8 cellular contexts compared by ENCODE assay signal in genomic region chr22:50274311-50274710, GRCh38. TPM values are rescaled to one million over a fixed set of nuclear protein-coding genes. Genes with fewer than 3 reads are reported as not detected.
DNase-seq lines count a peak whose midpoint lies in the region; ATAC-seq and TF ChIP-seq lines count a peak whose summit lies in the region.

No MANE protein-coding gene starts in this region.

- no peaks in the 10 kb centered on the region for H3K36me3 ChIP-seq in CD8-positive, alpha-beta T cell (ENCODE audit: insufficient read depth, low read length)
- H3K36me3 ChIP-seq in HAP-1 (replicated peaks), result peaks cover 37% of the 10 kb centered on the region

- no peak overlapping the region for H3K27ac ChIP-seq in CD8-positive, alpha-beta T cell (ENCODE audit: low read depth, low read length)
- H3K27ac ChIP-seq in RWPE1, result peak overlapping the region; percentile 79

- in situ Hi-C loops in HAP-1 (cut with MboI; ENCODE audit: low sequenced_read_pairs), result loop anchor here (10.0 kb wide), 1 partner anchor 50 kb away; the partner anchor contains the start of gene DENND6B

- TF ChIP-seq CTCF in CD8-positive, alpha-beta T cell (IDR thresholded peaks at IDR 0.05), result peak; percentile 33
- TF ChIP-seq CTCF in RWPE1 (conservative IDR thresholded peaks at IDR 0.05; ENCODE audit: low read depth), result 0 out of 2 replicates have a peak, but pooled peaks have one; percentile 22

- no peaks in the 10 kb centered on the region for H3K9me3 ChIP-seq in CD8-positive, alpha-beta T cell (ENCODE audit: low read length)
- H3K9me3 ChIP-seq in HAP-1, result no peaks in the 10 kb centered on the region

- no peak for ATAC-seq in CD8-positive, alpha-beta T cell
- ATAC-seq in HG02798 (IDR thresholded peaks at IDR 0.05; ENCODE audit: poor library complexity, unreplicated experiment) (no peak), HG02870 (IDR thresholded peaks at IDR 0.05; ENCODE audit: unreplicated experiment) (no peak)

- H3K9me3 Mint-ChIP-seq in CD8-positive, alpha-beta T cell, result no peaks in the 10 kb centered on the region

- H3K4me3 ChIP-seq in CD8-positive, alpha-beta T cell (ENCODE audit: low read depth, low read length), result no peak overlapping the region
- no peak overlapping the region for H3K4me3 ChIP-seq in HAP-1

- H3K4me1 Mint-ChIP-seq in CD8-positive, alpha-beta T cell (ENCODE audit: low read depth), result peaks cover 10% of the 10 kb centered on the region

- peak in 2 of 7 experiments; percentile 42 to 44 for DNase-seq in CD8-positive, alpha-beta T cell
- DNase-seq in HAP-1 (ENCODE audit: low spot score in 2 of 2), result peak; percentile 27 to 64
- peak; percentile 45 for DNase-seq in RWPE1 (ENCODE audit: low spot score)
- DNase-seq in cerebellar cortex (ENCODE audit: low spot score), result peak; percentile 93
- peak; percentile 65 for DNase-seq in medulla oblongata (ENCODE audit: extremely low spot score)
- DNase-seq in GF-D8 (lab: John Stamatoyannopoulos, UW), result no peak

- CTCF ChIA-PET in CD8-positive, alpha-beta T cell (lab: Charles Lee), result interaction anchor here (1.1 to 2.8 kb wide), 2 partner anchors 49 to 54 kb away, joined by 4 to 20 read pairs; partner anchors contain the start of gene DENND6B
- CTCF ChIA-PET in RWPE1 (lab: Yijun Ruan, JAX), result no interaction called here

- peaks cover 22% of the 10 kb centered on the region for H3K4me1 ChIP-seq in CD8-positive, alpha-beta T cell (ENCODE audit: insufficient read depth, low read length)
- peaks cover 10% of the 10 kb centered on the region for H3K4me1 ChIP-seq in HAP-1

- no peak overlapping the region for H3K27ac Mint-ChIP-seq in CD8-positive, alpha-beta T cell

- H3K36me3 Mint-ChIP-seq in CD8-positive, alpha-beta T cell, result no peaks in the 10 kb centered on the region

- no peaks in the 10 kb centered on the region for H3K27me3 ChIP-seq in CD8-positive, alpha-beta T cell (ENCODE audit: insufficient read depth, low read length)
- no peaks in the 10 kb centered on the region for H3K27me3 ChIP-seq in HAP-1 (ENCODE audit: low read depth)

- peaks cover 3% of the 10 kb centered on the region for H3K27me3 Mint-ChIP-seq in CD8-positive, alpha-beta T cell (ENCODE audit: low read depth)

- intact Hi-C loops in CD8-positive, alpha-beta T cell (cut with DNase I, micrococcal nuclease), result loop anchor here (1.0 to 5.0 kb wide), 2 partner anchors 68 to 348 kb away; no protein-coding TSS in a partner anchor

- POLR2A ChIA-PET in CD8-positive, alpha-beta T cell (lab: Charles Lee), result no interaction called here
- POLR2A ChIA-PET in RWPE1 (lab: Yijun Ruan, JAX; ENCODE audit: low non-redundant PET), result no interaction called here

- no peak overlapping the region for H3K4me3 Mint-ChIP-seq in CD8-positive, alpha-beta T cell

RNA-seq across cellular contexts. Expression of gene MAPK11, which starts 4.1 kb away (rescaled TPM):
- 1 to 10 TPM; 1.9 to 2.1 TPM for total RNA-seq in CD8-positive, alpha-beta T cell

RNA-seq across cellular contexts. Expression of gene MAPK12, which starts 12.8 kb away (rescaled TPM):
- total RNA-seq in CD8-positive, alpha-beta T cell, result 1 to 10 TPM; 1.1 to 1.5 TPM

RNA-seq across cellular contexts. Expression of gene HDAC10, which starts 23.2 kb away (rescaled TPM):
- total RNA-seq in CD8-positive, alpha-beta T cell, result 10 to 100 TPM; 81.8 to 82.6 TPM

RNA-seq across cellular contexts. Expression of gene TUBGCP6, which starts 29.5 kb away (rescaled TPM):
- total RNA-seq in CD8-positive, alpha-beta T cell, result 100 to 1,000 TPM; 121 to 122 TPM

RNA-seq across cellular contexts. Expression of gene PLXNB2, which starts 33.1 kb away (rescaled TPM):
- total RNA-seq in CD8-positive, alpha-beta T cell, result 1 to 10 TPM; 6.3 to 8.1 TPM
